1 cellular context compared by ENCODE assay signal in genomic region chr9:109411818-109412352, GRCh38.
TF ChIP-seq lines count a peak whose summit lies in the region.

No MANE protein-coding gene starts in this region.

TF ChIP-seq in GM23338, 12 proteins besides CTCF, POLR2A, EP300 and RAD21 (continued from another document):
- no peak for TF ChIP-seq ZNF462 (CRISPR knock-in tag; IDR thresholded peaks at IDR 0.05)
- no peak for TF ChIP-seq REST (IDR thresholded peaks at IDR 0.05; ENCODE audit: unreplicated experiment)
